8 cellular contexts compared by ENCODE assay signal in the genomic region with DNA sequence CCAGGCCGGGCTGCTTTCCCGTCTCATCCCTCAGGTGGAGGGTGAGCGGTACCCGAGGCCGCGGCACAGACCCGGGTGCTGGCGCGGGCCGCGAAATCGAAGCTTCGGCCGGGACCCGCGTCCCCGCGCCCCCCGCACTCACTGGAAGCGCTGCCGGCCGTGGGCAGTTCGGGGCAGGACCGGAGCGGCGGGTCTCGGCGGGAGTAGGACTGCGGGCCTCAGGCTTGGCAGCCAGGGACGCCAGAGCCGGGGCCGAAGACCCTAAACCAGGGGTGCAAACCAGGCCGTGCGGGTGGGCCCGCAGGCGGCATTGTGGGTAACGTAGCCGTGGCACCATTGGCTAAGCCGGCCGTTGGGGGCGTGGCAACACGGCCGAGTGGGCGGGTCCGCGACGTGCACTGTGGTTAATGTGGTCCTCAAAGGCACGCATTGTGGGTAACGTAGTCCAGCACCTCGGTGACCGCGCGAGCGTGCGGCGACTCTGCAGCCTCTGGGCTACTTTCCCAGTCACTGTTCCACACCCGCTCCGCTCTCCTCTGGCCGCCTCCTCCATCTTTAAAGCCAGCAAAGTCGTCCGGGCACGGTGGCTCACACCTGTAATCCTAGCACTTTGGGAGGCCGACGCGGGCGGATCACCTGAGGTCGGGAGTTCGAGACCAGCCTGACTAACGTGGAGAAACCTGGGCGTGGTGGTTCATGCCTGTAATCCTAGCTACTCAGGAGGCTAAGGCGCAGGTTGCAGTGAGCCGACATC. TPM values are rescaled to one million over a fixed set of nuclear protein-coding genes. Genes with fewer than 3 reads are reported as not detected.
DNase-seq lines count a peak whose midpoint lies in the region; ATAC-seq and TF ChIP-seq lines count a peak whose summit lies in the region.

Gene ZNF500 (minus strand): TSS at position 288 of the 754 bp plus-strand sequence. CDS start 1,184 bp downstream, outside the sequence.

- H3K27me3 ChIP-seq in mammary epithelial cell (ENCODE audit: insufficient read depth, low read length) (no peaks in the 10 kb centered on the region), iPS-20b (ENCODE audit: insufficient read depth, low read length) (no peaks in the 10 kb centered on the region)

- peak; percentile 87 for ATAC-seq in GM18909 (IDR thresholded peaks at IDR 0.05; ENCODE audit: poor library complexity, unreplicated experiment)
- ATAC-seq in HG03159 (IDR thresholded peaks at IDR 0.05; ENCODE audit: unreplicated experiment), result peak; percentile 85

- H3K9ac ChIP-seq in mammary epithelial cell (ENCODE audit: insufficient read depth, low read length), result peak within 1 kb of the TSS; percentile 89
- peak within 1 kb of the TSS; percentile 88 for H3K9ac ChIP-seq in iPS-20b (ENCODE audit: low read depth, low read length)

- BruUV-seq in mammary epithelial cell (replicated peaks; lab: Mats Ljungman, UMichigan), result no TSS peak

- H3K4me2 ChIP-seq in mammary epithelial cell (ENCODE audit: insufficient read depth, low read depth, low read length), result peak within 1 kb of the TSS; percentile 93

- DNase-seq in AG08395 (ENCODE audit: low spot score) (peak; percentile 98), NCI-H2227 (lab: John Stamatoyannopoulos, UW; ENCODE audit: unreplicated experiment) (peak; percentile 98), mammary epithelial cell (peak; percentile 91)

- TF ChIP-seq CTCF in VCaP (conservative IDR thresholded peaks at IDR 0.05) (no peak), mammary epithelial cell (conservative IDR thresholded peaks at IDR 0.05 in 1 of 2, IDR thresholded peaks at IDR 0.05 in 1 of 2; ENCODE audit: extremely low read depth in 1 of 2, insufficient read depth in 1 of 2, low read depth in 1 of 2, low read length in 2 of 2) (no peak)

- in situ Hi-C loops in mammary epithelial cell (cut with MboI; ENCODE audit: low sequenced_read_pairs in 2 of 2), result no loop called here

- H3K36me3 ChIP-seq in mammary epithelial cell (ENCODE audit: insufficient read depth, low read length) (peaks cover 3% of the 10 kb centered on the region), iPS-20b (ENCODE audit: insufficient read depth, low read depth, low read length) (peaks cover 31% of the 10 kb centered on the region)

- peak within 1 kb of the TSS; percentile 73 to 89 (median 78) for H3K4me3 ChIP-seq in mammary epithelial cell (replicated peaks in 1 of 3; ENCODE audit: insufficient read depth in 1 of 3, low read depth in 2 of 3, low read length in 3 of 3)
- H3K4me3 ChIP-seq in iPS-20b (ENCODE audit: low read length), result peak within 1 kb of the TSS; percentile 90
- H3K4me3 ChIP-seq in skin epidermis, result peak within 1 kb of the TSS; percentile 87 to 100 (median 98)

- H3K4me1 ChIP-seq in mammary epithelial cell (ENCODE audit: insufficient read depth, low read length) (peaks cover 14% of the 10 kb centered on the region), iPS-20b (ENCODE audit: insufficient read depth, low read length) (peaks cover 3% of the 10 kb centered on the region; the same call in 1 of the 2 replicates)

- dilution Hi-C loops in mammary epithelial cell (cut with HindIII; ENCODE audit: low sequenced_read_pairs), result loop anchor here (5.0 kb wide), 3 partner anchors 65 to 95 kb away; no protein-coding TSS in a partner anchor

- CTCF ChIA-PET in mammary epithelial cell (lab: Charles Lee; ENCODE audit: low non-redundant PET), result no interaction called here

- intact Hi-C loops in mammary epithelial cell (cut with micrococcal nuclease), result loop anchor here (1.0 to 5.0 kb wide), 2 partner anchors 35 to 175 kb away; partner anchors contain the start of gene ROGDI

- H3K9me3 ChIP-seq in mammary epithelial cell (replicated peaks; ENCODE audit: insufficient read depth, low read length) (no peaks in the 10 kb centered on the region), iPS-20b (ENCODE audit: insufficient read depth, low read depth, low read length) (no peaks in the 10 kb centered on the region)

- WGBS in mammary epithelial cell (ENCODE audit: low coverage, missing lambda C conversion rate), result 5% methylated on average over 36 of the region's 72 CpGs

- H3K27ac ChIP-seq in VCaP (peak within 1 kb of the TSS; percentile 78), mammary epithelial cell (ENCODE audit: insufficient read depth, low read depth, low read length) (peak within 1 kb of the TSS; percentile 88), iPS-20b (ENCODE audit: low read length) (peak within 1 kb of the TSS; percentile 36), skin epidermis (peak within 1 kb of the TSS; percentile 59 to 96 (median 90))

- H4K20me1 ChIP-seq in mammary epithelial cell (ENCODE audit: insufficient read depth, low read length), result no peaks in the 10 kb centered on the region

- peaks cover 28% of the 10 kb centered on the region for H3K79me2 ChIP-seq in mammary epithelial cell (ENCODE audit: insufficient read depth, low read length)

- peak within 1 kb of the TSS; percentile 95 for H2AFZ ChIP-seq in mammary epithelial cell (ENCODE audit: low read depth, low read length)

RNA-seq across cellular contexts. Expression of gene ZNF500, which starts in this region (rescaled TPM):
- 10 to 100 TPM; 13.0 to 14.2 TPM for total RNA-seq in mammary epithelial cell
- polyA plus RNA-seq in mammary epithelial cell, result 4.0 TPM
- 7.9 TPM for polyA minus RNA-seq in mammary epithelial cell

Comparison
In these comparisons a context has a peak if more than half of its experiments do, and no peak if none do; other contexts are left out.
1. Peak in every context shown above with its lines: DNase-seq, ATAC-seq, H3K4me3 ChIP-seq and H3K27ac ChIP-seq.
2. H3K27ac ChIP-seq: peak in every context shown above with its lines; median percentile 90 in skin epidermis; 88 in mammary epithelial cell; 78 in VCaP; 36 in iPS-20b.